In the genomic region with DNA sequence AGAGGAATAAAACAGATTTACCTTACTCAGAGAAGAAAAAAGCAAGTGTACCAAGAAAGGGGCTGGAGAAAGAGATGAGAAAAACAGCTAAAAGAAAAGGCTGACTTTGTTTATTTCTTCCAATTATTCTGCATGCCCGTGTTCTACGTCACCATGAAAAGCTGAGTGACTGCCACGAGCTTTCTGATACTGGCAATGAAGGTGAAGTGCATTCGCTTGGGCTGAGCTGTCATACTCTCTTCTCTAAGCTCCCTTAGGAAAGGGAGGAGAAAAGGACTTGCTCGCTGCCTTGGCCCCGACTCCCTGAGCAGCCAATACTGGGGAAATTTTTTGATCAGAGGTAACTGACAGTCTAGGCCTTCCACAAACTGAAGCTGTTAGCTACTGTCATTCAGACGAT, we compare ENCODE assay signal across 1 cellular context.
TF ChIP-seq lines count a peak whose summit lies in the region.

No MANE protein-coding gene starts in this region.

TF ChIP-seq in WTC11, 78 proteins besides CTCF, POLR2A, EP300 and RAD21 (continued from another document):
- TF ChIP-seq, protein P1, sequence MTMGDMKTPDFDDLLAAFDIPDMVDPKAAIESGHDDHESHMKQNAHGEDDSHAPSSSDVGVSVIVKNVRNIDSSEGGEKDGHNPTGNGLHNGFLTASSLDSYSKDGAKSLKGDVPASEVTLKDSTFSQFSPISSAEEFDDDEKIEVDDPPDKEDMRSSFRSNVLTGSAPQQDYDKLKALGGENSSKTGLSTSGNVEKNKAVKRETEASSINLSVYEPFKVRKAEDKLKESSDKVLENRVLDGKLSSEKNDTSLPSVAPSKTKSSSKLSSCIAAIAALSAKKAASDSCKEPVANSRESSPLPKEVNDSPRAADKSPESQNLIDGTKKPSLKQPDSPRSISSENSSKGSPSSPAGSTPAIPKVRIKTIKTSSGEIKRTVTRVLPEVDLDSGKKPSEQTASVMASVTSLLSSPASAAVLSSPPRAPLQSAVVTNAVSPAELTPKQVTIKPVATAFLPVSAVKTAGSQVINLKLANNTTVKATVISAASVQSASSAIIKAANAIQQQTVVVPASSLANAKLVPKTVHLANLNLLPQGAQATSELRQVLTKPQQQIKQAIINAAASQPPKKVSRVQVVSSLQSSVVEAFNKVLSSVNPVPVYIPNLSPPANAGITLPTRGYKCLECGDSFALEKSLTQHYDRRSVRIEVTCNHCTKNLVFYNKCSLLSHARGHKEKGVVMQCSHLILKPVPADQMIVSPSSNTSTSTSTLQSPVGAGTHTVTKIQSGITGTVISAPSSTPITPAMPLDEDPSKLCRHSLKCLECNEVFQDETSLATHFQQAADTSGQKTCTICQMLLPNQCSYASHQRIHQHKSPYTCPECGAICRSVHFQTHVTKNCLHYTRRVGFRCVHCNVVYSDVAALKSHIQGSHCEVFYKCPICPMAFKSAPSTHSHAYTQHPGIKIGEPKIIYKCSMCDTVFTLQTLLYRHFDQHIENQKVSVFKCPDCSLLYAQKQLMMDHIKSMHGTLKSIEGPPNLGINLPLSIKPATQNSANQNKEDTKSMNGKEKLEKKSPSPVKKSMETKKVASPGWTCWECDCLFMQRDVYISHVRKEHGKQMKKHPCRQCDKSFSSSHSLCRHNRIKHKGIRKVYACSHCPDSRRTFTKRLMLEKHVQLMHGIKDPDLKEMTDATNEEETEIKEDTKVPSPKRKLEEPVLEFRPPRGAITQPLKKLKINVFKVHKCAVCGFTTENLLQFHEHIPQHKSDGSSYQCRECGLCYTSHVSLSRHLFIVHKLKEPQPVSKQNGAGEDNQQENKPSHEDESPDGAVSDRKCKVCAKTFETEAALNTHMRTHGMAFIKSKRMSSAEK (CRISPR knock-in tag; IDR thresholded peaks at IDR 0.05; ENCODE audit: borderline replicate concordance) = no peak
- no peak for TF ChIP-seq ELF4 (CRISPR knock-in tag; IDR thresholded peaks at IDR 0.05; ENCODE audit: low read depth)
- TF ChIP-seq, protein P2, sequence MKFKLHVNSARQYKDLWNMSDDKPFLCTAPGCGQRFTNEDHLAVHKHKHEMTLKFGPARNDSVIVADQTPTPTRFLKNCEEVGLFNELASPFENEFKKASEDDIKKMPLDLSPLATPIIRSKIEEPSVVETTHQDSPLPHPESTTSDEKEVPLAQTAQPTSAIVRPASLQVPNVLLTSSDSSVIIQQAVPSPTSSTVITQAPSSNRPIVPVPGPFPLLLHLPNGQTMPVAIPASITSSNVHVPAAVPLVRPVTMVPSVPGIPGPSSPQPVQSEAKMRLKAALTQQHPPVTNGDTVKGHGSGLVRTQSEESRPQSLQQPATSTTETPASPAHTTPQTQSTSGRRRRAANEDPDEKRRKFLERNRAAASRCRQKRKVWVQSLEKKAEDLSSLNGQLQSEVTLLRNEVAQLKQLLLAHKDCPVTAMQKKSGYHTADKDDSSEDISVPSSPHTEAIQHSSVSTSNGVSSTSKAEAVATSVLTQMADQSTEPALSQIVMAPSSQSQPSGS (CRISPR knock-in tag; IDR thresholded peaks at IDR 0.05; ENCODE audit: borderline replicate concordance, low read depth) = no peak
- TF ChIP-seq, protein P3, sequence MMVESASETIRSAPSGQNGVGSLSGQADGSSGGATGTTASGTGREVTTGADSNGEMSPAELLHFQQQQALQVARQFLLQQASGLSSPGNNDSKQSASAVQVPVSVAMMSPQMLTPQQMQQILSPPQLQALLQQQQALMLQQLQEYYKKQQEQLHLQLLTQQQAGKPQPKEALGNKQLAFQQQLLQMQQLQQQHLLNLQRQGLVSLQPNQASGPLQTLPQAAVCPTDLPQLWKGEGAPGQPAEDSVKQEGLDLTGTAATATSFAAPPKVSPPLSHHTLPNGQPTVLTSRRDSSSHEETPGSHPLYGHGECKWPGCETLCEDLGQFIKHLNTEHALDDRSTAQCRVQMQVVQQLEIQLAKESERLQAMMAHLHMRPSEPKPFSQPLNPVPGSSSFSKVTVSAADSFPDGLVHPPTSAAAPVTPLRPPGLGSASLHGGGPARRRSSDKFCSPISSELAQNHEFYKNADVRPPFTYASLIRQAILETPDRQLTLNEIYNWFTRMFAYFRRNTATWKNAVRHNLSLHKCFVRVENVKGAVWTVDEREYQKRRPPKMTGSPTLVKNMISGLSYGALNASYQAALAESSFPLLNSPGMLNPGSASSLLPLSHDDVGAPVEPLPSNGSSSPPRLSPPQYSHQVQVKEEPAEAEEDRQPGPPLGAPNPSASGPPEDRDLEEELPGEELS (CRISPR knock-in tag; IDR thresholded peaks at IDR 0.05) = no peak
- TF ChIP-seq MXD4 (CRISPR knock-in tag; IDR thresholded peaks at IDR 0.05; ENCODE audit: borderline replicate concordance) = no peak
- TF ChIP-seq, protein P4, sequence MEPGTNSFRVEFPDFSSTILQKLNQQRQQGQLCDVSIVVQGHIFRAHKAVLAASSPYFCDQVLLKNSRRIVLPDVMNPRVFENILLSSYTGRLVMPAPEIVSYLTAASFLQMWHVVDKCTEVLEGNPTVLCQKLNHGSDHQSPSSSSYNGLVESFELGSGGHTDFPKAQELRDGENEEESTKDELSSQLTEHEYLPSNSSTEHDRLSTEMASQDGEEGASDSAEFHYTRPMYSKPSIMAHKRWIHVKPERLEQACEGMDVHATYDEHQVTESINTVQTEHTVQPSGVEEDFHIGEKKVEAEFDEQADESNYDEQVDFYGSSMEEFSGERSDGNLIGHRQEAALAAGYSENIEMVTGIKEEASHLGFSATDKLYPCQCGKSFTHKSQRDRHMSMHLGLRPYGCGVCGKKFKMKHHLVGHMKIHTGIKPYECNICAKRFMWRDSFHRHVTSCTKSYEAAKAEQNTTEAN (CRISPR knock-in tag; IDR thresholded peaks at IDR 0.05) = no peak
- TF ChIP-seq ZNF396 (CRISPR knock-in tag; IDR thresholded peaks at IDR 0.05; ENCODE audit: borderline replicate concordance) = no peak
- TF ChIP-seq ZNF219 (CRISPR knock-in tag; IDR thresholded peaks at IDR 0.05; ENCODE audit: borderline replicate concordance) = no peak
- TF ChIP-seq JUN (CRISPR knock-in tag; IDR thresholded peaks at IDR 0.05) = no peak
- TF ChIP-seq, protein P5, sequence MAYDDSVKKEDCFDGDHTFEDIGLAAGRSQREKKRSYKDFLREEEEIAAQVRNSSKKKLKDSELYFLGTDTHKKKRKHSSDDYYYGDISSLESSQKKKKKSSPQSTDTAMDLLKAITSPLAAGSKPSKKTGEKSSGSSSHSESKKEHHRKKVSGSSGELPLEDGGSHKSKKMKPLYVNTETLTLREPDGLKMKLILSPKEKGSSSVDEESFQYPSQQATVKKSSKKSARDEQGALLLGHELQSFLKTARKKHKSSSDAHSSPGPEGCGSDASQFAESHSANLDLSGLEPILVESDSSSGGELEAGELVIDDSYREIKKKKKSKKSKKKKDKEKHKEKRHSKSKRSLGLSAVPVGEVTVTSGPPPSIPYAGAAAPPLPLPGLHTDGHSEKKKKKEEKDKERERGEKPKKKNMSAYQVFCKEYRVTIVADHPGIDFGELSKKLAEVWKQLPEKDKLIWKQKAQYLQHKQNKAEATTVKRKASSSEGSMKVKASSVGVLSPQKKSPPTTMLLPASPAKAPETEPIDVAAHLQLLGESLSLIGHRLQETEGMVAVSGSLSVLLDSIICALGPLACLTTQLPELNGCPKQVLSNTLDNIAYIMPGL (CRISPR knock-in tag; IDR thresholded peaks at IDR 0.05) = no peak
- no peak for TF ChIP-seq FOXP1 (CRISPR knock-in tag; IDR thresholded peaks at IDR 0.05; ENCODE audit: borderline replicate concordance)
- no peak for TF ChIP-seq OVOL2 (CRISPR knock-in tag; IDR thresholded peaks at IDR 0.05; ENCODE audit: borderline replicate concordance)
